Comparison of ENCODE assay signal across 32 cellular contexts in the genomic region with DNA sequence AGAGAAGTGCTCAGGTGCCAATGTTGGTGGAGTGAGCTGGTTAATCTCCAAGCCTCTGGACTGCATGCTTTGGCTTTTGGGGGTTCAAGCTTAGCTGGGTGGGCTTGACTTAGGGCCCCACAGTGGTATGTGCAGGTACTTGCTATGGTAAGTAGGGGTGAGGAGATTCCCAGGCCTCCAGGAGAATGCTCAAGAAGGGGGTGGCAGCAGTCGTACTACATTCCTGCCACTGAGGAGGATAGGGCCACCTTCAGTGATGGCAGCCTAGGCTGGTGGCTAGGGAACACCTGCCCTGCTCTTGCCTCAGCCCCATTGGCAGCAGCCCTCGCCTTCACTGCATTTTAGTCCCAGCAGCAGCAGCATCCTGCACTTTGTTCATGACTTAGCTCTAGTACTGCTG. TPM values are rescaled to one million over a fixed set of nuclear protein-coding genes. Genes with fewer than 3 reads are reported as not detected.
"Had no signal": no experiment of that assay in that cellular context is flagged by ENCODE, and none has a peak within 500 bp of the region (broad histone marks: within the 10 kb centered on the region; RNA-seq: fewer than 3 reads in every experiment).

No MANE protein-coding gene starts in this region.

- H3K27ac ChIP-seq: adrenal gland, body of pancreas, colonic mucosa, gastroesophageal sphincter had no signal

- H3K9me3 ChIP-seq: adrenal gland, body of pancreas, colonic mucosa, gastroesophageal sphincter had no signal

- H3K36me3 ChIP-seq: adrenal gland, colonic mucosa, gastroesophageal sphincter had no signal

- ATAC-seq: activated CD4-positive, alpha-beta T cell treated with anti-CD3 and anti-CD28 coated beads for 36 hours; activated CD8-positive, alpha-beta memory T cell treated with anti-CD3 and anti-CD28 coated beads, Interleukin-2, amount 10 ng/mL, durations not matched to agents 7 days and 5 days; activated CD8-positive, alpha-beta T cell treated with anti-CD3 and anti-CD28 coated beads, Interleukin-2, amount 10 ng/mL, durations not matched to agents 7 days and 5 days; activated naive CD8-positive, alpha-beta T cell treated with anti-CD3 and anti-CD28 coated beads, Interleukin-2, amount 50 U/mL, for 24 hours; body of pancreas; esophagus mucosa; gastroesophageal sphincter; T-helper 17 cell had no signal

- DNase-seq: activated CD4-positive, alpha-beta memory T cell treated with anti-CD3 and anti-CD28 coated beads for 36 hours; activated CD4-positive, alpha-beta T cell treated with anti-CD3 and anti-CD28 coated beads for 36 hours; activated CD4-positive, alpha-beta T cell treated with anti-CD3 and anti-CD28 coated beads, Interleukin-2, amount 10 ng/mL, durations not matched to agents 24 days and 14 days; activated CD4-positive, CD25-positive, alpha-beta regulatory T cell; activated CD4-positive, CD25-positive, alpha-beta regulatory T cell treated with anti-CD3 and anti-CD28 coated beads, Interleukin-2, amount 50 U/mL, for 72 hours; activated CD8-positive, alpha-beta memory T cell treated with anti-CD3 and anti-CD28 coated beads, Interleukin-2, amount 10 ng/mL, durations not matched to agents 7 days and 5 days; activated CD8-positive, alpha-beta memory T cell treated with anti-CD3 and anti-CD28 coated beads, Interleukin-2, amount 50 U/mL, for 4 hours; activated CD8-positive, alpha-beta T cell treated with anti-CD3 and anti-CD28 coated beads, Interleukin-2, amount 10 ng/mL, durations not matched to agents 7 days and 5 days; activated effector memory CD4-positive, alpha-beta T cell treated with anti-CD3 and anti-CD28 coated beads, Interleukin-2, amount 50 U/mL, for 16 hours; activated naive CD4-positive, alpha-beta T cell treated with anti-CD3 and anti-CD28 coated beads for 36 hours; activated naive CD8-positive, alpha-beta T cell treated with anti-CD3 and anti-CD28 coated beads for 36 hours; activated naive CD8-positive, alpha-beta T cell treated with anti-CD3 and anti-CD28 coated beads, Interleukin-2, amount 50 U/mL, for 24 hours; activated T-cell treated with anti-CD3 and anti-CD28 coated beads, Interleukin-2, amount 50 U/mL, for 1 hour; activated T-cell treated with anti-CD3 and anti-CD28 coated beads, Interleukin-2, amount 50 U/mL, for 48 hours; adrenal gland; amygdala; aorta; body of pancreas; caudate nucleus; colonic mucosa; effector memory CD4-positive, alpha-beta T cell; endodermal cell; foreskin melanocyte; T-helper 17 cell had no signal

- H3K4me3 ChIP-seq: adrenal gland, body of pancreas, colonic mucosa, gastroesophageal sphincter had no signal

- H3K27me3 ChIP-seq: adrenal gland, body of pancreas, colonic mucosa, gastroesophageal sphincter had no signal

- H3K4me1 ChIP-seq: adrenal gland, body of pancreas, colonic mucosa, gastroesophageal sphincter had no signal

RNA-seq across cellular contexts. Expression of gene MYL1, which starts 55.6 kb away (rescaled TPM):
- total RNA-seq: activated CD4-positive, alpha-beta memory T cell treated with anti-CD3 and anti-CD28 coated beads for 36 hours; activated CD4-positive, alpha-beta T cell treated with anti-CD3 and anti-CD28 coated beads for 36 hours; activated CD4-positive, alpha-beta T cell treated with anti-CD3 and anti-CD28 coated beads, Interleukin-2, amount 10 ng/mL, durations not matched to agents 24 days and 14 days; activated CD8-positive, alpha-beta memory T cell treated with anti-CD3 and anti-CD28 coated beads for 36 hours; activated CD8-positive, alpha-beta memory T cell treated with anti-CD3 and anti-CD28 coated beads, Interleukin-2, amount 10 ng/mL, durations not matched to agents 7 days and 5 days; activated CD8-positive, alpha-beta T cell treated with anti-CD3 and anti-CD28 coated beads, Interleukin-2, amount 10 ng/mL, durations not matched to agents 7 days and 5 days; activated naive CD4-positive, alpha-beta T cell treated with anti-CD3 and anti-CD28 coated beads for 36 hours; activated naive CD8-positive, alpha-beta T cell treated with anti-CD3 and anti-CD28 coated beads for 36 hours; activated T-helper 1 cell treated with anti-CD3 and anti-CD28 coated beads, Interleukin-12 subunit alpha, Interleukin-12 subunit beta, Interleukin-2, Interleukin-4 antibody, amounts not matched to agents 30 ng/mL and 10 ng/mL and 1 ng/mL, durations not matched to agents 14 hours and 24 hours and 36 hours; activated T-helper 2 cell treated with anti-CD3 and anti-CD28 coated beads, Interferon-gamma antibody, Interleukin-2, Interleukin-4, amounts not matched to agents 10 μg/mL and 5 μg/mL and 100 μg/mL, durations not matched to agents 14 hours and 24 hours and 36 hours; aorta; body of pancreas; colonic mucosa; dermis microvascular lymphatic vessel endothelial cell; endodermal cell; epithelial cell of proximal tubule; gastroesophageal sphincter; glomerular endothelial cell; T-helper 17 cell had no signal
